ENCODE assay signal across 15 cellular contexts in the genomic region with DNA sequence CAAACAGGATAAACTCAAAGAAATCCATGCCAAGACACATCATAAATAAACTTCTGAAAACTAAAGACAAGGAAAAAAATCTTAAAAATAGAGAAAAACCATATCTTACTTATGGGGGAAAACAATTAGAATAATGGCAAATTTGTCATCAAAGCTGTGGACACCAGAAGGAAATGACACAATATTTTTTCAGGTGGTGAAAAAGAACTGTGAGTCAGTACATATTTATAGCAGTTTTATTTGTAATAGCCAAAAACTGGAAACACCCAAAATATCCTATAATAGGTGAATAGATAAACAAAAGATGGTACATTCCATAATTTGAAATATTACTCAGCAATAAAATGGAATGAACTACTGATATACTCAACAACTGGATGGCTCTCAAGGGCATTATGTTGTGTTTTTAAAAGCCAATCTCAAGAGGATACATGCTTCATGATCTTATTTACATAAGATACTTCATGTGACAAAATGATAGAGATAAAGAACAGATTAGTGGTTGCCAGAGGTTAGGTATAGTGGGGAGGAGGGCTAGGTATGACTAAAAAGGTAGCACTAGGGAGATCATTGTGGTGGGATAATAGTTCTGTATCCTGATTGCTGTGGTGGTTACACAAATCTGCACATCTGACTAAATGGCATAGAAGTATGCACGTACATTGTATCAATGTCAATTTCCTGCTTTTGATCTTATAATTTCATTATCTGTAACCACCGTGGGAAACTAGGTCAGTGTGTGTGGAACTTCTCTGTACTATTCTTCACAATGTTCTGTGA.
A peak's percentile ranks its signal among the peaks of the same experiment; 100 is the strongest.
DNase-seq lines count a peak whose midpoint lies in the region; ATAC-seq and TF ChIP-seq lines count a peak whose summit lies in the region.
"Had no signal": no experiment of that assay in that cellular context is flagged by ENCODE, and none has a peak within 500 bp of the region (broad histone marks: within the 10 kb centered on the region; RNA-seq: fewer than 3 reads in every experiment).

No MANE protein-coding gene starts in this region.

- H3K4me2 ChIP-seq in OCI-LY7 (ENCODE audit: low read length), result peak overlapping the region; percentile 16; the same call in 1 of the 2 replicates
- H3K4me2 ChIP-seq: KMS-11, PC-9 had no signal

- intact Hi-C loops in activated CD4-positive, alpha-beta memory T cell treated with anti-CD3 and anti-CD28 coated beads for 36 hours (cut with micrococcal nuclease), result no loop called here
- intact Hi-C loops in CD4-positive, alpha-beta T cell (cut with DNase I, micrococcal nuclease), result no loop called here
- intact Hi-C loops in OCI-LY7 (cut with micrococcal nuclease; ENCODE audit: unreplicated experiment), result no loop called here

- DNase-seq in activated CD4-positive, alpha-beta memory T cell treated with anti-CD3 and anti-CD28 coated beads for 36 hours, result no peak
- no peak for DNase-seq in activated CD4-positive, alpha-beta memory T cell treated with anti-CD3 and anti-CD28 coated beads, Interleukin-2, amount 10 ng/mL, durations not matched to agents 7 days and 5 days
- DNase-seq in CD4-positive, alpha-beta T cell, result no peak
- DNase-seq in OCI-LY7 (ENCODE audit: low spot score), result no peak
- no peak for DNase-seq in memory B cell (ENCODE audit: low spot score in 2 of 2)
- no peak for DNase-seq in DMS 273 (lab: John Stamatoyannopoulos, UW; ENCODE audit: unreplicated experiment)
- no peak for DNase-seq in GM20000 (ENCODE audit: low spot score)
- DNase-seq: AML-193, H7, MG63, NCI-H1417 treated with DMSO at 0.1 percent for 48 hours, PC-9 had no signal

- H3K27me3 ChIP-seq in CD4-positive, alpha-beta T cell (ENCODE audit: control insufficient read depth, insufficient read depth, low read length), result no peaks in the 10 kb centered on the region
- H3K27me3 ChIP-seq: MG63 had no signal

- POLR2A ChIA-PET in activated CD4-positive, alpha-beta memory T cell treated with anti-CD3 and anti-CD28 coated beads for 36 hours (lab: Charles Lee), result no interaction called here
- POLR2A ChIA-PET in activated CD4-positive, alpha-beta memory T cell treated with anti-CD3 and anti-CD28 coated beads, Interleukin-2, amount 10 ng/mL, durations not matched to agents 7 days and 5 days (lab: Charles Lee), result no interaction called here
- POLR2A ChIA-PET in CD4-positive, alpha-beta T cell (lab: Charles Lee), result no interaction called here
- POLR2A ChIA-PET in OCI-LY7 (lab: Charles Lee), result interaction anchor here (0.7 kb wide), 1 partner anchor 657 kb away, joined by 3 read pairs; no protein-coding TSS in a partner anchor

- H4K20me1 ChIP-seq in OCI-LY7 (ENCODE audit: insufficient read depth, low read length), result no peaks in the 10 kb centered on the region

- no peak overlapping the region; the same call in 1 of the 2 replicates for H2AFZ ChIP-seq in OCI-LY7 (ENCODE audit: low read length)
- H2AFZ ChIP-seq: PC-9 had no signal

- no peaks in the 10 kb centered on the region for H3K36me3 Mint-ChIP-seq in activated CD4-positive, alpha-beta memory T cell treated with anti-CD3 and anti-CD28 coated beads for 36 hours
- H3K36me3 Mint-ChIP-seq in activated CD4-positive, alpha-beta memory T cell treated with anti-CD3 and anti-CD28 coated beads, Interleukin-2, amount 10 ng/mL, durations not matched to agents 7 days and 5 days (ENCODE audit: low read depth), result no peaks in the 10 kb centered on the region
- no peaks in the 10 kb centered on the region for H3K36me3 Mint-ChIP-seq in CD4-positive, alpha-beta T cell (ENCODE audit: low read depth)
- peaks cover 7% of the 10 kb centered on the region for H3K36me3 Mint-ChIP-seq in memory B cell

- CTCF ChIA-PET in activated CD4-positive, alpha-beta memory T cell treated with anti-CD3 and anti-CD28 coated beads for 36 hours (lab: Charles Lee), result no interaction called here
- CTCF ChIA-PET in activated CD4-positive, alpha-beta memory T cell treated with anti-CD3 and anti-CD28 coated beads, Interleukin-2, amount 10 ng/mL, durations not matched to agents 7 days and 5 days (lab: Charles Lee), result no interaction called here
- CTCF ChIA-PET in CD4-positive, alpha-beta T cell (lab: Charles Lee), result no interaction called here
- CTCF ChIA-PET in OCI-LY7 (lab: Charles Lee; ENCODE audit: unreplicated experiment), result no interaction called here

- H3K9me3 Mint-ChIP-seq in activated CD4-positive, alpha-beta memory T cell treated with anti-CD3 and anti-CD28 coated beads for 36 hours, result peaks cover 2% of the 10 kb centered on the region
- H3K9me3 Mint-ChIP-seq in activated CD4-positive, alpha-beta memory T cell treated with anti-CD3 and anti-CD28 coated beads, Interleukin-2, amount 10 ng/mL, durations not matched to agents 7 days and 5 days, result no peaks in the 10 kb centered on the region
- no peaks in the 10 kb centered on the region for H3K9me3 Mint-ChIP-seq in CD4-positive, alpha-beta T cell
- H3K9me3 Mint-ChIP-seq in memory B cell, result peaks cover 2% of the 10 kb centered on the region

- H3K27ac Mint-ChIP-seq in activated CD4-positive, alpha-beta memory T cell treated with anti-CD3 and anti-CD28 coated beads for 36 hours, result peak overlapping the region; percentile 40
- H3K27ac Mint-ChIP-seq in activated CD4-positive, alpha-beta memory T cell treated with anti-CD3 and anti-CD28 coated beads, Interleukin-2, amount 10 ng/mL, durations not matched to agents 7 days and 5 days, result no peak overlapping the region
- peak overlapping the region; percentile 13 for H3K27ac Mint-ChIP-seq in CD4-positive, alpha-beta T cell
- H3K27ac Mint-ChIP-seq in memory B cell, result no peak overlapping the region

- no peak overlapping the region for H3K4me3 Mint-ChIP-seq in activated CD4-positive, alpha-beta memory T cell treated with anti-CD3 and anti-CD28 coated beads for 36 hours
- no peak overlapping the region for H3K4me3 Mint-ChIP-seq in activated CD4-positive, alpha-beta memory T cell treated with anti-CD3 and anti-CD28 coated beads, Interleukin-2, amount 10 ng/mL, durations not matched to agents 7 days and 5 days
- no peak overlapping the region for H3K4me3 Mint-ChIP-seq in CD4-positive, alpha-beta T cell
- H3K4me3 Mint-ChIP-seq in memory B cell, result no peak overlapping the region

- no TSS peak for BruUV-seq in OCI-LY7 (replicated peaks; lab: Mats Ljungman, UMichigan)

- TF ChIP-seq CTCF in CD4-positive, alpha-beta T cell (IDR thresholded peaks at IDR 0.05), result no peak
- TF ChIP-seq CTCF in OCI-LY7 (conservative IDR thresholded peaks at IDR 0.05; ENCODE audit: low read length), result no peak
- TF ChIP-seq CTCF in GM20000 (IDR thresholded peaks at IDR 0.05; ENCODE audit: extremely low read depth, missing control alignments), result no peak

- H3K27ac ChIP-seq in CD4-positive, alpha-beta T cell (ENCODE audit: low read depth, low read length), result no peak overlapping the region
- H3K27ac ChIP-seq in OCI-LY7 (ENCODE audit: low read depth, low read length, poor library complexity, severe bottlenecking), result no peak overlapping the region
- H3K27ac ChIP-seq: KMS-11, PC-9 had no signal

- peak; percentile 60 for ATAC-seq in CD4-positive, alpha-beta T cell (ENCODE audit: poor library complexity)
- peak; percentile 15 for ATAC-seq in memory B cell (ENCODE audit: low read depth)
- ATAC-seq in esophagus mucosa, result no peak
- ATAC-seq: HepG2 had no signal

- H3K9me2 ChIP-seq in OCI-LY7 (ENCODE audit: insufficient read depth, low read length), result no peaks in the 10 kb centered on the region

- no peaks in the 10 kb centered on the region for H3K79me2 ChIP-seq in OCI-LY7 (ENCODE audit: insufficient read depth, low read depth, low read length)

- no peaks in the 10 kb centered on the region for H3K9me3 ChIP-seq in CD4-positive, alpha-beta T cell (ENCODE audit: control insufficient read depth, low read length)
- no peaks in the 10 kb centered on the region for H3K9me3 ChIP-seq in OCI-LY7 (ENCODE audit: low read length)
- H3K9me3 ChIP-seq: MG63 had no signal

- no peaks in the 10 kb centered on the region for H3K27me3 Mint-ChIP-seq in activated CD4-positive, alpha-beta memory T cell treated with anti-CD3 and anti-CD28 coated beads for 36 hours
- no peaks in the 10 kb centered on the region for H3K27me3 Mint-ChIP-seq in activated CD4-positive, alpha-beta memory T cell treated with anti-CD3 and anti-CD28 coated beads, Interleukin-2, amount 10 ng/mL, durations not matched to agents 7 days and 5 days
- no peaks in the 10 kb centered on the region for H3K27me3 Mint-ChIP-seq in CD4-positive, alpha-beta T cell
- peaks cover 2% of the 10 kb centered on the region for H3K27me3 Mint-ChIP-seq in memory B cell

- peaks cover 13% of the 10 kb centered on the region for H3K4me1 ChIP-seq in OCI-LY7 (ENCODE audit: insufficient read depth, low read length, poor library complexity, severe bottlenecking)

- peaks cover 9% of the 10 kb centered on the region for H3K4me1 Mint-ChIP-seq in activated CD4-positive, alpha-beta memory T cell treated with anti-CD3 and anti-CD28 coated beads for 36 hours (ENCODE audit: low read depth)
- peaks cover 2% of the 10 kb centered on the region for H3K4me1 Mint-ChIP-seq in activated CD4-positive, alpha-beta memory T cell treated with anti-CD3 and anti-CD28 coated beads, Interleukin-2, amount 10 ng/mL, durations not matched to agents 7 days and 5 days
- peaks cover 6% of the 10 kb centered on the region for H3K4me1 Mint-ChIP-seq in CD4-positive, alpha-beta T cell (ENCODE audit: low read depth)
- H3K4me1 Mint-ChIP-seq in memory B cell, result peaks cover 14% of the 10 kb centered on the region

- H3K36me3 ChIP-seq in OCI-LY7 (ENCODE audit: insufficient read depth, low read length), result no peaks in the 10 kb centered on the region
- H3K36me3 ChIP-seq: MG63 had no signal

- H3K4me3 ChIP-seq in OCI-LY7 (ENCODE audit: low read depth, low read length, poor library complexity, severe bottlenecking), result no peak overlapping the region
- H3K4me3 ChIP-seq: MG63, PC-9 had no signal

Comparison
In these comparisons a context has a peak if more than half of its experiments do, and no peak if none do; other contexts are left out.
1. H3K27ac Mint-ChIP-seq: peak in activated CD4-positive, alpha-beta memory T cell treated with anti-CD3 and anti-CD28 coated beads for 36 hours (single experiment) and CD4-positive, alpha-beta T cell (single experiment); none in activated CD4-positive, alpha-beta memory T cell treated with anti-CD3 and anti-CD28 coated beads, Interleukin-2, amount 10 ng/mL, durations not matched to agents 7 days and 5 days (single experiment) and memory B cell (single experiment).